15 cellular contexts compared by ENCODE assay signal in genomic region chr12:46965880-46966279, GRCh38.
DNase-seq lines count a peak whose midpoint lies in the region; ATAC-seq and TF ChIP-seq lines count a peak whose summit lies in the region.
"Had no signal": no experiment of that assay in that cellular context is flagged by ENCODE, and none has a peak within 500 bp of the region (broad histone marks: within the 10 kb centered on the region; RNA-seq: fewer than 3 reads in every experiment).

No MANE protein-coding gene starts in this region.

- TF ChIP-seq POLR2A in gastrocnemius medialis (IDR thresholded peaks at IDR 0.05), result no peak

- H3K4me2 ChIP-seq in H9 (ENCODE audit: insufficient read depth, insufficient read length, low read length) (no peak overlapping the region), PC-9 (no peak overlapping the region)

- CTCF ChIA-PET in PC-9 (lab: Charles Lee), result interaction anchor here (0.6 kb wide), 1 partner anchor 840 kb away, joined by 3 read pairs; no protein-coding TSS in a partner anchor

- H4K5ac ChIP-seq in H9 (ENCODE audit: insufficient read length, low read depth, low read length), result no peak overlapping the region

- H3K36me3 Mint-ChIP-seq in H9 (ENCODE audit: insufficient read depth in 1 of 3, low read depth in 3 of 3), result no peaks in the 10 kb centered on the region
- no peaks in the 10 kb centered on the region for H3K36me3 Mint-ChIP-seq in endodermal cell (ENCODE audit: low read depth)

- no peak overlapping the region for H3K4me3 ChIP-seq in endodermal cell (ENCODE audit: low read length)
- no peak overlapping the region for H3K4me3 ChIP-seq in left lung
- no peak overlapping the region for H3K4me3 ChIP-seq in gastrocnemius medialis
- no peak overlapping the region for H3K4me3 ChIP-seq in PC-9
- H3K4me3 ChIP-seq: K562 had no signal

- ATAC-seq in left lung, result peak; percentile 49
- peak; percentile 27 to 52 for ATAC-seq in gastrocnemius medialis
- ATAC-seq in foreskin keratinocyte, result no peak
- ATAC-seq: HCT116, K562 had no signal

- no peak overlapping the region for H3K23ac ChIP-seq in H9 (ENCODE audit: insufficient read length, low read depth, low read length)

- no peak overlapping the region for H2BK12ac ChIP-seq in H9 (ENCODE audit: insufficient read length, low read depth, low read length)

- H3K9me3 ChIP-seq in H9 (ENCODE audit: control insufficient read depth, low read depth, low read length) (no peaks in the 10 kb centered on the region), endodermal cell (ENCODE audit: control insufficient read depth, low read length) (no peaks in the 10 kb centered on the region), left lung (no peaks in the 10 kb centered on the region), gastrocnemius medialis (no peaks in the 10 kb centered on the region), PC-9 (ENCODE audit: insufficient read depth, low read depth) (no peaks in the 10 kb centered on the region)

- in situ Hi-C loops in gastrocnemius medialis (cut with MboI; ENCODE audit: low sequenced_read_pairs in 4 of 4), result no loop called here

- H3K27me3 Mint-ChIP-seq in H9 (ENCODE audit: low read depth) (no peaks in the 10 kb centered on the region), endodermal cell (ENCODE audit: insufficient read depth) (no peaks in the 10 kb centered on the region)

- H3K36me3 ChIP-seq in endodermal cell (ENCODE audit: control insufficient read depth, insufficient read depth, low read length), result no peaks in the 10 kb centered on the region
- H3K36me3 ChIP-seq in left lung, result no peaks in the 10 kb centered on the region
- H3K36me3 ChIP-seq in gastrocnemius medialis, result no peaks in the 10 kb centered on the region
- H3K36me3 ChIP-seq in PC-9 (ENCODE audit: low read depth), result no peaks in the 10 kb centered on the region

- H3K27me3 ChIP-seq in H9 (ENCODE audit: insufficient read depth, low read length) (0 out of 2 replicates have a peak, but pooled peaks cover 2% of the 10 kb centered on the region), endodermal cell (ENCODE audit: control insufficient read depth, insufficient read depth, low read length, poor library complexity, severe bottlenecking) (no peaks in the 10 kb centered on the region), left lung (no peaks in the 10 kb centered on the region), gastrocnemius medialis (no peaks in the 10 kb centered on the region), PC-9 (ENCODE audit: insufficient read depth, low read depth) (no peaks in the 10 kb centered on the region), foreskin keratinocyte (no peaks in the 10 kb centered on the region)

- H3K4me3 Mint-ChIP-seq in H9 (no peak overlapping the region; a peak in 1 of 5 replicates), endodermal cell (no peak overlapping the region)

- H3K14ac ChIP-seq in H9 (ENCODE audit: insufficient read depth, low read length), result no peak overlapping the region

- H2BK120ac ChIP-seq in H9 (ENCODE audit: low read depth, low read length, poor library complexity, severe bottlenecking), result no peak overlapping the region

- H3K56ac ChIP-seq in H9 (ENCODE audit: insufficient read length, low read depth, low read length), result no peak overlapping the region

- H3K79me2 ChIP-seq in H9 (ENCODE audit: insufficient read depth, low read length) (no peaks in the 10 kb centered on the region), PC-9 (ENCODE audit: low read depth) (no peaks in the 10 kb centered on the region)

- intact Hi-C loops in left lung (cut with DNase I), result no loop called here
- intact Hi-C loops in gastrocnemius medialis (cut with DNase I; ENCODE audit: low total_unique reads), result no loop called here
- intact Hi-C loops in PC-9 (cut with micrococcal nuclease; ENCODE audit: unreplicated experiment), result loop anchor here (2.0 to 10.0 kb wide), 3 partner anchors 15 to 531 kb away; no protein-coding TSS in a partner anchor

- H4K8ac ChIP-seq in H9 (replicated peaks; ENCODE audit: insufficient read length, low read depth, low read length), result no peak overlapping the region

- H2AFZ ChIP-seq in H9 (ENCODE audit: low read length) (peak overlapping the region; percentile 22), PC-9 (no peak overlapping the region)

- H3K9me2 ChIP-seq in PC-9 (ENCODE audit: insufficient read depth), result no peaks in the 10 kb centered on the region

- H3K4me1 Mint-ChIP-seq in H9 (peaks cover 25 to 30% of the 10 kb centered on the region in 2 experiments), endodermal cell (peaks cover 34% of the 10 kb centered on the region)

- no peak overlapping the region for H2BK5ac ChIP-seq in H9 (ENCODE audit: insufficient read length, low read length)

- no peak overlapping the region for H2AK5ac ChIP-seq in H9 (ENCODE audit: insufficient read length, low read length)

- H3K9me3 Mint-ChIP-seq in H9, result no peaks in the 10 kb centered on the region; a peak in 1 of 5 replicates
- H3K9me3 Mint-ChIP-seq in endodermal cell, result no peaks in the 10 kb centered on the region

- POLR2A ChIA-PET in PC-9 (lab: Charles Lee; ENCODE audit: unreplicated experiment), result no interaction called here

- no peak for TF ChIP-seq CTCF in H9 (conservative IDR thresholded peaks at IDR 0.05)
- TF ChIP-seq CTCF in endodermal cell (conservative IDR thresholded peaks at IDR 0.05), result no peak
- no peak for TF ChIP-seq CTCF in left lung (IDR thresholded peaks at IDR 0.05)
- no peak for TF ChIP-seq CTCF in gastrocnemius medialis (IDR thresholded peaks at IDR 0.05 in 4 of 5, conservative IDR thresholded peaks at IDR 0.05 in 1 of 5)
- TF ChIP-seq CTCF in PC-9 (conservative IDR thresholded peaks at IDR 0.05), result no peak
- no peak for TF ChIP-seq CTCF in foreskin keratinocyte (conservative IDR thresholded peaks at IDR 0.05)

- H3K9ac ChIP-seq in H9 (ENCODE audit: extremely low read depth, insufficient read length, low read length), result no peak overlapping the region
- H3K9ac ChIP-seq in endodermal cell (ENCODE audit: extremely low read depth, low read length, poor library complexity, severe bottlenecking), result no peak overlapping the region

- H4K20me1 ChIP-seq in H9 (ENCODE audit: control insufficient read depth, insufficient read depth, insufficient read length) (no peaks in the 10 kb centered on the region), PC-9 (ENCODE audit: insufficient read depth) (no peaks in the 10 kb centered on the region)

- no peak overlapping the region for H3K4ac ChIP-seq in H9 (ENCODE audit: low read depth, low read length)

- BruUV-seq in PC-9 (replicated peaks; lab: Mats Ljungman, UMichigan), result no TSS peak

- H3K79me1 ChIP-seq in H9 (ENCODE audit: insufficient read depth, low read depth, low read length, poor library complexity, severe bottlenecking), result no peaks in the 10 kb centered on the region

- WGBS in H9 (ENCODE audit: extremely low coverage, insufficient read length, low lambda C conversion rate), result no CpG with 5 or more reads among the region's 4 CpGs
- 89 to 90% methylated on average over 4 of the region's 4 CpGs for WGBS in endodermal cell (ENCODE audit: insufficient coverage in 1 of 2, insufficient read length in 1 of 2), 2 experiments

- no peaks in the 10 kb centered on the region for H3K23me2 ChIP-seq in H9 (ENCODE audit: insufficient read length, low read depth, low read length, poor library complexity, severe bottlenecking)

- H3K4me1 ChIP-seq in H9 (ENCODE audit: insufficient read depth, low read length) (peaks cover 6% of the 10 kb centered on the region; the same call in 1 of the 2 replicates), endodermal cell (ENCODE audit: control insufficient read depth, insufficient read depth, low read length) (peaks cover 19% of the 10 kb centered on the region), left lung (peaks cover 0 to 10% of the 10 kb centered on the region in 2 donors), gastrocnemius medialis (peaks cover 28 to 45% of the 10 kb centered on the region in 2 donors), PC-9 (replicated peaks; ENCODE audit: insufficient read depth) (peaks cover 31% of the 10 kb centered on the region), foreskin keratinocyte (peaks cover 18% of the 10 kb centered on the region)

- no peak overlapping the region for H3K27ac Mint-ChIP-seq in H9
- peak overlapping the region; percentile 71 for H3K27ac Mint-ChIP-seq in endodermal cell

- H4K91ac ChIP-seq in H9 (ENCODE audit: insufficient read length, low read depth, low read length), result no peak overlapping the region

- no peak overlapping the region for H3K18ac ChIP-seq in H9 (ENCODE audit: insufficient read length, low read depth, low read length)

- no peak overlapping the region for H2BK20ac ChIP-seq in H9 (ENCODE audit: low read depth, low read length, poor library complexity, severe bottlenecking)

- peaks cover 15% of the 10 kb centered on the region for H3F3A ChIP-seq in PC-9 (ENCODE audit: insufficient read depth, low read depth)

- no peak overlapping the region for H3T11ph ChIP-seq in H9 (ENCODE audit: low read length)

- H3K27ac ChIP-seq in H9 (ENCODE audit: insufficient read length, low read depth, low read length), result no peak overlapping the region
- no peak overlapping the region for H3K27ac ChIP-seq in endodermal cell (ENCODE audit: low read depth, low read length)
- no peak overlapping the region for H3K27ac ChIP-seq in left lung
- peak overlapping the region; percentile 76 to 86 (median 78) for H3K27ac ChIP-seq in gastrocnemius medialis
- no peak overlapping the region for H3K27ac ChIP-seq in PC-9
- no peak overlapping the region for H3K27ac ChIP-seq in foreskin keratinocyte

- no peak overlapping the region for H2BK15ac ChIP-seq in H9 (ENCODE audit: low read depth, low read length)

- DNase-seq in H9, result no peak
- DNase-seq in endodermal cell, result peak; percentile 59
- no peak for DNase-seq in left lung
- DNase-seq in gastrocnemius medialis, result peak in 1 of 2 donors; percentile 52
- DNase-seq in SW 1271 (lab: John Stamatoyannopoulos, UW), result no peak
- DNase-seq in PC-9, result no peak
- no peak for DNase-seq in foreskin keratinocyte
- no peak for DNase-seq in activated CD8-positive, alpha-beta memory T cell treated with anti-CD3 and anti-CD28 coated beads, Interleukin-2, amount 50 U/mL, for 48 hours
- DNase-seq: DMS53, NCI-H1436, NCI-H2081, NCI-H524 treated with DMSO at 0.1 percent for 48 hours, SHP77 had no signal

Comparison
In these comparisons a context has a peak if more than half of its experiments do, and no peak if none do; other contexts are left out.
1. H3K27ac ChIP-seq: peak in gastrocnemius medialis (4 of 4); none in H9 (single experiment), endodermal cell (single experiment), left lung (0 of 2), PC-9 (single experiment) and foreskin keratinocyte (single experiment).